In genomic region chr1:214824758-214825157, GRCh38 we compare ENCODE assay signal across 17 cellular contexts.
DNase-seq lines count a peak whose midpoint lies in the region; ATAC-seq and TF ChIP-seq lines count a peak whose summit lies in the region.
"Had no signal": no experiment of that assay in that cellular context is flagged by ENCODE, and none has a peak within 500 bp of the region (broad histone marks: within the 10 kb centered on the region; RNA-seq: fewer than 3 reads in every experiment).

No MANE protein-coding gene starts in this region.

- no peaks in the 10 kb centered on the region for H3K27me3 ChIP-seq in SK-N-SH (ENCODE audit: insufficient read depth)

- peaks cover 5% of the 10 kb centered on the region; the same call in 1 of the 2 replicates for H3K9me3 ChIP-seq in SK-N-SH

- WGBS in SK-N-SH (ENCODE audit: low lambda C conversion rate) = 14% methylated on average over 2 of the region's 2 CpGs

- no peak overlapping the region for H3K9ac ChIP-seq in SK-N-SH

- no peak for TF ChIP-seq RAD21 in SK-N-SH (IDR thresholded peaks at IDR 0.05; ENCODE audit: low read length)

- H3F3A ChIP-seq in SK-N-SH (replicated peaks; ENCODE audit: insufficient read depth) = no peaks in the 10 kb centered on the region

- H3K79me2 ChIP-seq in SK-N-SH (ENCODE audit: insufficient read depth) = no peaks in the 10 kb centered on the region

- H3K4me1 ChIP-seq in SK-N-SH (ENCODE audit: control insufficient read depth in 1 of 2, insufficient read depth in 2 of 2, low read depth in 1 of 2, low read length in 1 of 2) = no peaks in the 10 kb centered on the region

- POLR2A ChIA-PET in SK-N-SH (lab: Yijun Ruan, JAX) = no interaction called here

- no peak overlapping the region for H3K27ac ChIP-seq in SK-N-SH (ENCODE audit: low read depth in 2 of 2, low read length in 1 of 2)

- no peak for ATAC-seq in SK-N-SH treated with all-trans-retinoic acid at 6 μM for 48 hours
- ATAC-seq in GM18867 (IDR thresholded peaks at IDR 0.05; ENCODE audit: unreplicated experiment) = no peak

- CTCF ChIA-PET in SK-N-SH (lab: Yijun Ruan, JAX) = interaction anchor here (0.6 kb wide), 1 partner anchor 81 kb away, joined by 4 read pairs; no protein-coding TSS in a partner anchor

- H3K4me3 ChIP-seq in SK-N-SH (ENCODE audit: low read depth in 2 of 2, low read length in 1 of 2) = no peak overlapping the region
- H3K4me3 ChIP-seq in epithelial cell of esophagus (ENCODE audit: low read length) = no peak overlapping the region
- no peak overlapping the region for H3K4me3 ChIP-seq in retinal pigment epithelial cell (ENCODE audit: low read length)

- no peak for TF ChIP-seq EP300 in SK-N-SH (IDR thresholded peaks at IDR 0.05; ENCODE audit: borderline replicate concordance in 1 of 2, low read depth in 1 of 2, low read length in 1 of 2)

- H3K36me3 ChIP-seq in SK-N-SH (replicated peaks in 1 of 2; ENCODE audit: control insufficient read depth in 1 of 2, insufficient read depth in 2 of 2, low read length in 1 of 2) = no peaks in the 10 kb centered on the region

- H3K4me2 ChIP-seq in SK-N-SH = no peak overlapping the region

- H4K20me1 ChIP-seq in SK-N-SH (ENCODE audit: insufficient read depth) = no peaks in the 10 kb centered on the region

- DNase-seq in SK-N-SH (no peak), RPMI8226 (peak; percentile 20), epithelial cell of esophagus (ENCODE audit: low read depth) (peak; percentile 69), retinal pigment epithelial cell (ENCODE audit: low read depth) (peak; percentile 12), kidney glomerular epithelial cell (lab: John Stamatoyannopoulos, UW) (no peak)
- no peak for DNase-seq in stimulated activated CD4-positive, alpha-beta T cell treated with anti-CD3 and anti-CD28 coated beads, Interleukin-12 subunit alpha, Interleukin-12 subunit beta, amount 100 ng/mL, for 4 hours
- DNase-seq: CD4-positive, alpha-beta T cell; GOT3; IMR-90; Karpas-422; NCI-H1092 treated with DMSO at 0.1 percent for 48 hours; NCI-H1694; NCI-H2081 treated with DMSO at 0.1 percent for 48 hours; NCI-H774; SHP77 treated with DMSO at 0.1 percent for 48 hours had no signal

- TF ChIP-seq CTCF in SK-N-SH (IDR thresholded peaks at IDR 0.05) = no peak
- TF ChIP-seq CTCF in epithelial cell of esophagus (IDR thresholded peaks at IDR 0.05; ENCODE audit: insufficient read depth, low read depth, low read length, missing control alignments) = no peak
- no peak for TF ChIP-seq CTCF in retinal pigment epithelial cell (conservative IDR thresholded peaks at IDR 0.05; ENCODE audit: low read depth, low read length)

- H3K9me2 ChIP-seq in SK-N-SH = no peaks in the 10 kb centered on the region

- H2AFZ ChIP-seq in SK-N-SH (ENCODE audit: low read depth) = no peak overlapping the region

TF ChIP-seq in SK-N-SH, 30 proteins besides CTCF, POLR2A, EP300 and RAD21:
- TF ChIP-seq NFIC (IDR thresholded peaks at IDR 0.05; ENCODE audit: borderline replicate concordance) (peak; percentile 58; the same call in 1 of the 2 replicates), TCF12 (IDR thresholded peaks at IDR 0.05) (peak; percentile 37), USF1 (IDR thresholded peaks at IDR 0.05; ENCODE audit: borderline replicate concordance, low read depth) (no peak), PBX3 (IDR thresholded peaks at IDR 0.05) (peak; percentile 32)
TF ChIP-seq in SK-N-SH: peak in this region for 3.

TF ChIP-seq in SK-N-SH treated with all-trans-retinoic acid at 6 μM for 48 hours, 23 proteins besides CTCF, POLR2A, EP300 and RAD21:
- no peak for TF ChIP-seq ZC3H10 (CRISPR knock-in tag; IDR thresholded peaks at IDR 0.05)

Comparison
In these comparisons a context has a peak if more than half of its experiments do, and no peak if none do; other contexts are left out.
1. DNase-seq: peak in RPMI8226 (single experiment), epithelial cell of esophagus (single experiment) and retinal pigment epithelial cell (single experiment); none in SK-N-SH (single experiment), stimulated activated CD4-positive, alpha-beta T cell treated with anti-CD3 and anti-CD28 coated beads, Interleukin-12 subunit alpha, Interleukin-12 subunit beta, amount 100 ng/mL, for 4 hours (single experiment) and kidney glomerular epithelial cell (single experiment).